ENCODE assay signal across 8 cellular contexts in the genomic region with DNA sequence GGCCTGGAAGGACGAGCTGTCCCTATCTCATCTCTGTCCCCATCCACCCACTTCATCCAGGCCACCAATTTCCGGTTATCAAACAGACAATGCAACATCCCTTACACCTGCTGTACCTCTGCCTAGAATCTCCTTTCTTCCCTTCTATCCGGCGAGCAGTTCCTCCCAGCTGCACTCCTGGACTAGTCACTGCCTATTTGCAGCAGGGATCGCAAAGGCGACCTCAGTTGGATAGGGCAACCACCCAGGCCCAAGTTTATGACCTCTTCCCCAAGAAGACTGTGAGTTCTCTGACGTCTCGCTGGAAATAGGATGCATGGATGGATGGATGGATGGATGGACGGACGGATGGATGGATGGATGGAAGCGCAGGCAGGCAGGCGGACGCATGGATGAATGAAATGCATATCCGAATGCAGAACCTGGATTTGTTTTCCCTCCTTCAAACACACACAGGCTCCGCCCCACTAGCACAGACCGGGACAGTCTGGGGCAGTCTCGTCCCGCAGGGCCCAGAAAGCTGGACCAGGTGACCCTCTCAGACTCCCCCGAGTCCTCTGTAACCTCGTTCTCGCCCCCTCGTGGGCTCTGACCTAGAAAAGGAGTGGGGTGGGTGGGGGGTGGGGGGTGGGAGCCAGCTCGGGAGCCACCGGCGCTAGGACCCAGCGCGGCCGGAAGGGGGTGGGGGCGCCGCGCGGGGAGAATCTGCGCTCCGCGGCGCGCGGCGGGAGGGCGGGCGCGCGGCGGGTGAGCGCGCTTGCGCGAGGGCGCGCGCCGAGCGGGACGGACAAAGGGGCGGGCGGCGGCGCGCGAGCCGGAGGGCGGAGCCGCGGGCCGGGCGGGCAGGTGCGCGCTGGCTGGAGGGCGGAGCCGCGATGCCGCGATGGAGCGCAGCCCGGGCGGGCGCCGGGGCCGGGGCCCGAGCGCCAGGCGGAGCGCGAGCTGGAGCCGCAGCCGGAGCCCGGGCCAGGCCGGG. TPM values are rescaled to one million over a fixed set of nuclear protein-coding genes. Genes with fewer than 3 reads are reported as not detected.
DNase-seq lines count a peak whose midpoint lies in the region; ATAC-seq and TF ChIP-seq lines count a peak whose summit lies in the region.

A gene (plus strand): TSS at position 875 of the 976 bp plus-strand sequence. CDS start 24,867 bp downstream, outside the sequence.

- H3K27ac ChIP-seq in ACC112 (ENCODE audit: low read depth, low read length) (no peak within 1 kb of the TSS), coronary artery (peak within 1 kb of the TSS in 1 of 2 donors; percentile 38), liver (ENCODE audit: low read depth in 1 of 2, low read length in 2 of 2) (no peak within 1 kb of the TSS)

- peaks cover 40% of the 10 kb centered on the region for H3K4me1 Mint-ChIP-seq in activated CD4-positive, alpha-beta T cell treated with anti-CD3 and anti-CD28 coated beads, Interleukin-2, amount 10 ng/mL, durations not matched to agents 24 days and 14 days

- DNase-seq in NCI-H510A treated with DMSO at 0.1 percent for 48 hours (lab: John Stamatoyannopoulos, UW) = peak; percentile 95
- DNase-seq in activated CD4-positive, alpha-beta T cell treated with anti-CD3 and anti-CD28 coated beads, Interleukin-2, amount 10 ng/mL, durations not matched to agents 24 days and 14 days = peak; percentile 96
- no peak for DNase-seq in coronary artery (ENCODE audit: low spot score)
- peak; percentile 78 for DNase-seq in stimulated activated CD4-positive, alpha-beta T cell treated with anti-CD3 and anti-CD28 coated beads, Interleukin-4, amount 100 ng/mL, for 24 hours

- H3K9me3 ChIP-seq in liver (ENCODE audit: control insufficient read depth in 4 of 4, low read length in 3 of 4) = no peaks in the 10 kb centered on the region

- TF ChIP-seq RAD21 in liver (IDR thresholded peaks at IDR 0.05) = no peak

- H3K4me1 ChIP-seq in ACC112 (ENCODE audit: control insufficient read depth, insufficient read depth, low read length, unreplicated experiment) (peaks cover 5% of the 10 kb centered on the region), liver (ENCODE audit: control insufficient read depth in 4 of 4, insufficient read depth in 4 of 4, low read length in 3 of 4) (peaks cover 7 to 13% (median 11%) of the 10 kb centered on the region in 4 donors)

- H3K4me3 Mint-ChIP-seq in activated CD4-positive, alpha-beta T cell treated with anti-CD3 and anti-CD28 coated beads, Interleukin-2, amount 10 ng/mL, durations not matched to agents 24 days and 14 days = peak within 1 kb of the TSS; percentile 83

- peak; percentile 32 for TF ChIP-seq POLR2A in GM18951 (IDR thresholded peaks at IDR 0.05; ENCODE audit: extremely low read depth, insufficient read depth, insufficient read length)

- H3K27me3 ChIP-seq in ACC112 (ENCODE audit: insufficient read depth, low read length) (peaks cover 56% of the 10 kb centered on the region), liver (ENCODE audit: control insufficient read depth in 4 of 4, insufficient read depth in 4 of 4, low read length in 3 of 4) (no peaks in the 10 kb centered on the region)

- H3K36me3 ChIP-seq in ACC112 (ENCODE audit: insufficient read depth, low read length) (no peaks in the 10 kb centered on the region), liver (ENCODE audit: control insufficient read depth in 4 of 4, insufficient read depth in 3 of 4, low read depth in 1 of 4, low read length in 3 of 4) (no peaks in the 10 kb centered on the region)

- WGBS in liver = 3% methylated on average over 88 of the region's 88 CpGs

- H2AFZ ChIP-seq in ACC112 (ENCODE audit: low read length, unreplicated experiment) = peak within 1 kb of the TSS; percentile 50

- H3K4me3 ChIP-seq in ACC112 (ENCODE audit: low read depth, low read length) = peak within 1 kb of the TSS; percentile 75
- H3K4me3 ChIP-seq in coronary artery = peak within 1 kb of the TSS; percentile 74
- H3K4me3 ChIP-seq in liver (ENCODE audit: low read depth in 1 of 3, low read length in 3 of 3) = peak within 1 kb of the TSS in 2 of 3 donors; percentile 55 to 62

- H3K27me3 Mint-ChIP-seq in activated CD4-positive, alpha-beta T cell treated with anti-CD3 and anti-CD28 coated beads, Interleukin-2, amount 10 ng/mL, durations not matched to agents 24 days and 14 days = peaks cover 26% of the 10 kb centered on the region

- peaks cover 2% of the 10 kb centered on the region for H3K36me3 Mint-ChIP-seq in activated CD4-positive, alpha-beta T cell treated with anti-CD3 and anti-CD28 coated beads, Interleukin-2, amount 10 ng/mL, durations not matched to agents 24 days and 14 days (ENCODE audit: low read depth)

- peak within 1 kb of the TSS in 1 of 2 donors; percentile 24 for H3K9ac ChIP-seq in liver (ENCODE audit: low read depth in 1 of 2, low read length in 2 of 2)

- no peak for TF ChIP-seq CTCF in coronary artery (IDR thresholded peaks at IDR 0.05)
- no peak for TF ChIP-seq CTCF in liver (IDR thresholded peaks at IDR 0.05; ENCODE audit: low read depth, low read length, missing input control)

- no peaks in the 10 kb centered on the region for H3K79me2 ChIP-seq in ACC112 (ENCODE audit: control insufficient read depth, insufficient read depth, low read length, unreplicated experiment)

- in situ Hi-C loops in GM18951 (cut with MboI; ENCODE audit: low sequenced_read_pairs, unreplicated experiment) = no loop called here

- H3K9me3 Mint-ChIP-seq in activated CD4-positive, alpha-beta T cell treated with anti-CD3 and anti-CD28 coated beads, Interleukin-2, amount 10 ng/mL, durations not matched to agents 24 days and 14 days = no peaks in the 10 kb centered on the region

- H3K27ac Mint-ChIP-seq in activated CD4-positive, alpha-beta T cell treated with anti-CD3 and anti-CD28 coated beads, Interleukin-2, amount 10 ng/mL, durations not matched to agents 24 days and 14 days = peak within 1 kb of the TSS; percentile 70

- ATAC-seq in HG03354 (IDR thresholded peaks at IDR 0.05; ENCODE audit: poor library complexity, severe bottlenecking, unreplicated experiment) = peak; percentile 93

- intact Hi-C loops in activated CD4-positive, alpha-beta T cell treated with anti-CD3 and anti-CD28 coated beads, Interleukin-2, amount 10 ng/mL, durations not matched to agents 24 days and 14 days (cut with micrococcal nuclease) = loop anchor here (2.0 to 10.0 kb wide), 3 partner anchors 15 to 263 kb away; a partner anchor contains a TSS

TF ChIP-seq in liver, 16 proteins besides CTCF, POLR2A, EP300 and RAD21:
- TF ChIP-seq TAF1 (conservative IDR thresholded peaks at IDR 0.05) = no peak
- TF ChIP-seq, protein P1, sequence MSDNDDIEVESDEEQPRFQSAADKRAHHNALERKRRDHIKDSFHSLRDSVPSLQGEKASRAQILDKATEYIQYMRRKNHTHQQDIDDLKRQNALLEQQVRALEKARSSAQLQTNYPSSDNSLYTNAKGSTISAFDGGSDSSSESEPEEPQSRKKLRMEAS (IDR thresholded peaks at IDR 0.05) = no peak
- TF ChIP-seq HNF4G (IDR thresholded peaks at IDR 0.05) = no peak
- TF ChIP-seq YY1 (IDR thresholded peaks at IDR 0.05) = no peak
- TF ChIP-seq SP1 (IDR thresholded peaks at IDR 0.05) = no peak
- TF ChIP-seq GABPA (IDR thresholded peaks at IDR 0.05 in 1 of 2, conservative IDR thresholded peaks at IDR 0.05 in 1 of 2) = no peak
- no peak for TF ChIP-seq FOXA2 (IDR thresholded peaks at IDR 0.05)
- no peak for TF ChIP-seq FOXA1 (IDR thresholded peaks at IDR 0.05)
- TF ChIP-seq EGR1 (IDR thresholded peaks at IDR 0.05; ENCODE audit: low read depth in 2 of 2) = no peak

RNA-seq across cellular contexts. Expression of the gene that starts here (rescaled TPM):
- total RNA-seq in activated CD4-positive, alpha-beta T cell treated with anti-CD3 and anti-CD28 coated beads, Interleukin-2, amount 10 ng/mL, durations not matched to agents 24 days and 14 days = 0.85 and 1.5 TPM in 2 replicates
- under 1 TPM; 0.05 to 0.08 TPM for total RNA-seq in liver
- under 1 TPM in 1 of 2 donors, not detected in 1; 0.07 TPM for polyA plus RNA-seq in liver
